ENCODE assay signal across 21 cellular contexts in genomic region chr6:111410371-111410770, GRCh38.
DNase-seq lines count a peak whose midpoint lies in the region; ATAC-seq and TF ChIP-seq lines count a peak whose summit lies in the region.
"Had no signal": no experiment of that assay in that cellular context is flagged by ENCODE, and none has a peak within 500 bp of the region (broad histone marks: within the 10 kb centered on the region; RNA-seq: fewer than 3 reads in every experiment).

No MANE protein-coding gene starts in this region.

- POLR2A ChIA-PET in CD4-positive, alpha-beta T cell (lab: Charles Lee), result no interaction called here

- H3K4me1 ChIP-seq in transverse colon, result peaks cover 0 to 22% (median 3%) of the 10 kb centered on the region in 4 donors
- H3K4me1 ChIP-seq: parathyroid adenoma, tibial nerve had no signal

- peaks cover 16% of the 10 kb centered on the region for H3K36me3 Mint-ChIP-seq in activated naive CD8-positive, alpha-beta T cell treated with anti-CD3 and anti-CD28 coated beads, Interleukin-2, amount 50 U/mL, for 24 hours (ENCODE audit: low read depth)
- peaks cover 20% of the 10 kb centered on the region for H3K36me3 Mint-ChIP-seq in activated naive CD8-positive, alpha-beta T cell treated with anti-CD3 and anti-CD28 coated beads for 36 hours
- H3K36me3 Mint-ChIP-seq in chondrocyte (ENCODE audit: low read depth), result peaks cover 17% of the 10 kb centered on the region
- H3K36me3 Mint-ChIP-seq in CD4-positive, alpha-beta T cell (ENCODE audit: low read depth), result peaks cover 44% of the 10 kb centered on the region
- H3K36me3 Mint-ChIP-seq: WTC11 had no signal

- H3K4me1 Mint-ChIP-seq in activated naive CD8-positive, alpha-beta T cell treated with anti-CD3 and anti-CD28 coated beads, Interleukin-2, amount 50 U/mL, for 24 hours, result peaks cover 26% of the 10 kb centered on the region
- peaks cover 26% of the 10 kb centered on the region for H3K4me1 Mint-ChIP-seq in activated naive CD8-positive, alpha-beta T cell treated with anti-CD3 and anti-CD28 coated beads for 36 hours
- no peaks in the 10 kb centered on the region for H3K4me1 Mint-ChIP-seq in chondrocyte (ENCODE audit: low read depth)
- H3K4me1 Mint-ChIP-seq in CD4-positive, alpha-beta T cell (ENCODE audit: low read depth), result peaks cover 7% of the 10 kb centered on the region
- H3K4me1 Mint-ChIP-seq: endodermal cell, WTC11 had no signal

- no peak for TF ChIP-seq EP300 in transverse colon (IDR thresholded peaks at IDR 0.05; ENCODE audit: low read depth)

- no peaks in the 10 kb centered on the region for H3K27me3 Mint-ChIP-seq in activated naive CD8-positive, alpha-beta T cell treated with anti-CD3 and anti-CD28 coated beads, Interleukin-2, amount 50 U/mL, for 24 hours
- no peaks in the 10 kb centered on the region for H3K27me3 Mint-ChIP-seq in activated naive CD8-positive, alpha-beta T cell treated with anti-CD3 and anti-CD28 coated beads for 36 hours
- H3K27me3 Mint-ChIP-seq in chondrocyte (ENCODE audit: low read depth), result no peaks in the 10 kb centered on the region
- H3K27me3 Mint-ChIP-seq in CD4-positive, alpha-beta T cell, result no peaks in the 10 kb centered on the region
- H3K27me3 Mint-ChIP-seq: CD8-positive, alpha-beta memory T cell had no signal

- H3K9me3 ChIP-seq in transverse colon, result no peaks in the 10 kb centered on the region
- no peaks in the 10 kb centered on the region for H3K9me3 ChIP-seq in CD4-positive, alpha-beta T cell (ENCODE audit: control insufficient read depth, low read length)
- H3K9me3 ChIP-seq: tibial nerve had no signal

- no peak for TF ChIP-seq CTCF in transverse colon (IDR thresholded peaks at IDR 0.05)
- TF ChIP-seq CTCF in chondrocyte (IDR thresholded peaks at IDR 0.05), result no peak
- TF ChIP-seq CTCF in CD4-positive, alpha-beta T cell (IDR thresholded peaks at IDR 0.05), result no peak

- H3K36me3 ChIP-seq in transverse colon, result peaks cover 0 to 24% (median 2%) of the 10 kb centered on the region in 4 donors
- H3K36me3 ChIP-seq: adrenal gland had no signal

- CTCF ChIA-PET in CD4-positive, alpha-beta T cell (lab: Charles Lee), result interaction anchor here (1.3 kb wide), 1 partner anchor 15 kb away, joined by 4 read pairs; no protein-coding TSS in a partner anchor

- peak overlapping the region in 3 of 4 donors; percentile 27 to 32 (median 30) for H3K27ac ChIP-seq in transverse colon
- no peak overlapping the region for H3K27ac ChIP-seq in CD4-positive, alpha-beta T cell (ENCODE audit: low read depth, low read length)
- H3K27ac ChIP-seq: parathyroid adenoma, tibial nerve had no signal

- DNase-seq in activated naive CD8-positive, alpha-beta T cell treated with anti-CD3 and anti-CD28 coated beads, Interleukin-2, amount 50 U/mL, for 24 hours, result no peak
- no peak for DNase-seq in activated naive CD8-positive, alpha-beta T cell treated with anti-CD3 and anti-CD28 coated beads for 36 hours
- DNase-seq in OCI-M1 (lab: John Stamatoyannopoulos, UW), result peak; percentile 24
- no peak for DNase-seq in left lobe of liver (ENCODE audit: low spot score)
- no peak for DNase-seq in transverse colon
- no peak for DNase-seq in chondrocyte (ENCODE audit: low spot score)
- DNase-seq in CD4-positive, alpha-beta T cell, result no peak
- DNase-seq: 8988T; activated CD8-positive, alpha-beta memory T cell treated with anti-CD3 and anti-CD28 coated beads for 24 hours; adrenal gland; CD8-positive, alpha-beta memory T cell; central memory CD4-positive, alpha-beta T cell; endodermal cell; kidney glomerular epithelial cell; NCI-H2029; NCI-H510A had no signal

- H3K9me3 Mint-ChIP-seq in activated naive CD8-positive, alpha-beta T cell treated with anti-CD3 and anti-CD28 coated beads, Interleukin-2, amount 50 U/mL, for 24 hours, result no peaks in the 10 kb centered on the region
- no peaks in the 10 kb centered on the region for H3K9me3 Mint-ChIP-seq in activated naive CD8-positive, alpha-beta T cell treated with anti-CD3 and anti-CD28 coated beads for 36 hours
- no peaks in the 10 kb centered on the region for H3K9me3 Mint-ChIP-seq in chondrocyte (ENCODE audit: low read depth)
- H3K9me3 Mint-ChIP-seq in CD4-positive, alpha-beta T cell, result no peaks in the 10 kb centered on the region
- H3K9me3 Mint-ChIP-seq: CD8-positive, alpha-beta memory T cell; endodermal cell; WTC11 had no signal

- ATAC-seq in activated naive CD8-positive, alpha-beta T cell treated with anti-CD3 and anti-CD28 coated beads, Interleukin-2, amount 50 U/mL, for 24 hours, result no peak
- ATAC-seq in left lobe of liver (peak; percentile 24), GM18907 (IDR thresholded peaks at IDR 0.05; ENCODE audit: unreplicated experiment) (no peak)
- ATAC-seq in CD4-positive, alpha-beta T cell (ENCODE audit: poor library complexity), result no peak
- ATAC-seq: WTC11 had no signal

- intact Hi-C loops in transverse colon (cut with DNase I; ENCODE audit: low total_unique reads), result no loop called here
- intact Hi-C loops in CD4-positive, alpha-beta T cell (cut with DNase I, micrococcal nuclease), result no loop called here

- peak overlapping the region; percentile 21 for H3K27ac Mint-ChIP-seq in activated naive CD8-positive, alpha-beta T cell treated with anti-CD3 and anti-CD28 coated beads, Interleukin-2, amount 50 U/mL, for 24 hours
- no peak overlapping the region for H3K27ac Mint-ChIP-seq in activated naive CD8-positive, alpha-beta T cell treated with anti-CD3 and anti-CD28 coated beads for 36 hours
- no peak overlapping the region for H3K27ac Mint-ChIP-seq in chondrocyte (ENCODE audit: unreplicated experiment)
- H3K27ac Mint-ChIP-seq in CD4-positive, alpha-beta T cell, result no peak overlapping the region
- H3K27ac Mint-ChIP-seq: endodermal cell, WTC11 had no signal

- 40 to 62% methylated on average over 3 of the region's 3 CpGs for WGBS in transverse colon (ENCODE audit: low coverage in 1 of 2), 2 donors

- H3K4me3 Mint-ChIP-seq in activated naive CD8-positive, alpha-beta T cell treated with anti-CD3 and anti-CD28 coated beads, Interleukin-2, amount 50 U/mL, for 24 hours, result no peak overlapping the region
- no peak overlapping the region for H3K4me3 Mint-ChIP-seq in activated naive CD8-positive, alpha-beta T cell treated with anti-CD3 and anti-CD28 coated beads for 36 hours
- H3K4me3 Mint-ChIP-seq in chondrocyte (ENCODE audit: unreplicated experiment), result no peak overlapping the region
- no peak overlapping the region for H3K4me3 Mint-ChIP-seq in CD4-positive, alpha-beta T cell
- H3K4me3 Mint-ChIP-seq: CD8-positive, alpha-beta memory T cell; endodermal cell; WTC11 had no signal

- H3K27me3 ChIP-seq in transverse colon, result no peaks in the 10 kb centered on the region
- no peaks in the 10 kb centered on the region for H3K27me3 ChIP-seq in CD4-positive, alpha-beta T cell (ENCODE audit: control insufficient read depth, insufficient read depth, low read length)
- H3K27me3 ChIP-seq: adrenal gland, tibial nerve had no signal

- in situ Hi-C loops in transverse colon (cut with MboI; ENCODE audit: low pct_ligation_motif_present in 1 of 4, low pct_unique_long_range_greater_than_20kb in 1 of 4, low sequenced_read_pairs in 3 of 4), result no loop called here

- no peak for TF ChIP-seq POLR2A in transverse colon (IDR thresholded peaks at IDR 0.05)

- no peak overlapping the region for H3K4me3 ChIP-seq in transverse colon
- H3K4me3 ChIP-seq: adrenal gland, smooth muscle cell, tibial nerve had no signal
